In the genomic region with DNA sequence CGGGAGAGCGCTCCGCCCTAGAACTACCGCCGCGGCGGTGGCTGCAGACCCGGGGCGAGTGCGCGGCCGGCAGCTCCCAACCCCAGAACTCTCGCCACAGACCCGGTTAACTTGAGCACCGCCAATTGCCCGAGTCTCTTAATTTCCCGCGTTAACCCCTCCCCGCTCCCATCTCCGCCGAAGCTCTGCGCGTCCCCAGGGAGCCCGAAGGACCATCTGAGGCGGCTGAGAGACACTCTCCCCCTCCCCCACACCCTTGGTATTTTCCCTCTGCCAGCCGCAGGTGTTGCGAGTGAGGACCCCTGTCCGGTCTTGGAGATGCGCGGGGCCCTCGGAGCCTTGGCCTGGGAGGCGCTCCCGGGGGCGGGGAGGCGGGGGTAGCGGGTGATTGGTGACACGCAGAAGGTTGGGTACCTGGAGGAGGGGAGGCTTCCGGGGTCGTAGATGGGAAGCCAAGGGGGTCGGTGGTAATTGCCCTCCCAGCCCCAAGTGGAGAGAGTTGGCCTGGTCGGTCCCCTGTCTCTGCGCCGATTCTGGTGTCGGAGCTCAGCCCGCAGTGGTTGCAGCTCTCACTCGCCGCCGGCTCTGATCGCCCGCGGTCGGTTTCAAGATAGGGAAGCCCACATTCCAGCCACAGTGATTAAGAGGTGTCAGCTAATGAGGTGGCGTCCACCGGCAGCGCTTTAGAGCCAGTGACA, we compare ENCODE assay signal across 8 cellular contexts. TPM values are rescaled to one million over a fixed set of nuclear protein-coding genes. Genes with fewer than 3 reads are reported as not detected.
DNase-seq lines count a peak whose midpoint lies in the region; ATAC-seq and TF ChIP-seq lines count a peak whose summit lies in the region.

No MANE protein-coding gene starts in this region.

- H3K23ac ChIP-seq in mesendoderm (ENCODE audit: low read length), result no peak overlapping the region

- H2BK15ac ChIP-seq in mesendoderm (replicated peaks; ENCODE audit: low read depth), result no peak overlapping the region

- no peaks in the 10 kb centered on the region for H3K79me2 ChIP-seq in mesendoderm (ENCODE audit: control insufficient read depth, insufficient read depth, low read length)

- no peak overlapping the region for H2BK5ac ChIP-seq in mesendoderm (ENCODE audit: low read length)

- H2AK5ac ChIP-seq in mesendoderm (ENCODE audit: low read length), result no peak overlapping the region

- H3K79me1 ChIP-seq in mesendoderm (ENCODE audit: low read length), result no peaks in the 10 kb centered on the region

- no peak overlapping the region for H3K4ac ChIP-seq in mesendoderm (ENCODE audit: low read depth, low read length)

- TF ChIP-seq CTCF in RWPE2 (IDR thresholded peaks at IDR 0.05; ENCODE audit: poor library complexity, severe bottlenecking), result no peak
- TF ChIP-seq CTCF in coronary artery (IDR thresholded peaks at IDR 0.05), result no peak
- TF ChIP-seq CTCF in testis (IDR thresholded peaks at IDR 0.05), result no peak

- H3K9me3 ChIP-seq in RWPE2 (ENCODE audit: severe bottlenecking) (no peaks in the 10 kb centered on the region), testis (no peaks in the 10 kb centered on the region)

- DNase-seq in H7 (peak; percentile 76), RWPE2 (ENCODE audit: low spot score) (no peak), coronary artery (ENCODE audit: low spot score) (no peak), mesendoderm (peak; percentile 80), testis (peak; percentile 30), HK-2 (ENCODE audit: unreplicated experiment) (no peak), EL (no peak), NCI-H2029 treated with DMSO at 0.1 percent for 48 hours (lab: John Stamatoyannopoulos, UW) (no peak)

- H3K36me3 ChIP-seq in H7 (replicated peaks; ENCODE audit: control insufficient read depth, insufficient read depth, low read length) (no peaks in the 10 kb centered on the region), RWPE2 (ENCODE audit: low read depth) (no peaks in the 10 kb centered on the region), mesendoderm (ENCODE audit: control insufficient read depth, insufficient read depth, low read length) (no peaks in the 10 kb centered on the region), testis (ENCODE audit: low read depth, missing control alignments) (no peaks in the 10 kb centered on the region)

- WGBS in mesendoderm (ENCODE audit: extremely low coverage, insufficient coverage, low lambda C conversion rate), result no CpG with 5 or more reads among the region's 55 CpGs
- 3 to 4% methylated on average over 21 to 55 of the region's 55 CpGs for WGBS in testis, 2 donors

- no peak overlapping the region for H3K56ac ChIP-seq in mesendoderm (ENCODE audit: low read length)

- no peak for TF ChIP-seq POLR2A in testis (IDR thresholded peaks at IDR 0.05)

- no peak overlapping the region for H2BK120ac ChIP-seq in mesendoderm (ENCODE audit: low read depth, low read length)

- H3K4me2 ChIP-seq in mesendoderm (ENCODE audit: low read length), result peak overlapping the region; percentile 54

- no peak overlapping the region for H4K8ac ChIP-seq in mesendoderm (ENCODE audit: low read depth, low read length)

- peak overlapping the region; percentile 44 for H3K4me3 ChIP-seq in H7 (ENCODE audit: insufficient read depth, low read depth, low read length)
- peak overlapping the region; percentile 22 for H3K4me3 ChIP-seq in RWPE2 (ENCODE audit: severe bottlenecking)
- H3K4me3 ChIP-seq in coronary artery, result peak overlapping the region; percentile 73
- no peak overlapping the region for H3K4me3 ChIP-seq in mesendoderm (ENCODE audit: low read length)
- H3K4me3 ChIP-seq in testis, result peak overlapping the region; percentile 40 to 55

- no peak overlapping the region for H3K9ac ChIP-seq in mesendoderm (ENCODE audit: low read length)

- no peak overlapping the region for H4K5ac ChIP-seq in mesendoderm (ENCODE audit: low read length)

- H3K27me3 ChIP-seq in H7 (ENCODE audit: control insufficient read depth, insufficient read depth, low read length) (peaks cover 51% of the 10 kb centered on the region), RWPE2 (ENCODE audit: insufficient read depth, poor library complexity, severe bottlenecking) (peaks cover 13% of the 10 kb centered on the region), mesendoderm (ENCODE audit: insufficient read depth, low read length, poor library complexity) (peaks cover 10% of the 10 kb centered on the region), testis (no peaks in the 10 kb centered on the region)

- no peak overlapping the region for H3K27ac ChIP-seq in RWPE2 (ENCODE audit: poor library complexity, severe bottlenecking)
- no peak overlapping the region for H3K27ac ChIP-seq in coronary artery
- no peak overlapping the region for H3K27ac ChIP-seq in mesendoderm (ENCODE audit: low read depth, low read length)
- H3K27ac ChIP-seq in testis, result no peak overlapping the region

- no peak overlapping the region for H3K18ac ChIP-seq in mesendoderm (ENCODE audit: low read length)

- no peaks in the 10 kb centered on the region for H3K4me1 ChIP-seq in RWPE2 (ENCODE audit: insufficient read depth, poor library complexity, severe bottlenecking)
- H3K4me1 ChIP-seq in mesendoderm (ENCODE audit: control insufficient read depth, low read depth, low read length), result no peaks in the 10 kb centered on the region
- peaks cover 7% of the 10 kb centered on the region for H3K4me1 ChIP-seq in testis

- no peak for ATAC-seq in RWPE2 (ENCODE audit: low read depth)

- intact Hi-C loops in testis (cut with DNase I; ENCODE audit: low total_unique reads), result no loop called here

RNA-seq across cellular contexts. Expression of a gene that starts 0.9 kb away (rescaled TPM):
- total RNA-seq in H7 (2014; rRNA removed; shearing (Covaris generic)), result 0.07 and 4.1 TPM in 2 replicates
- 0.84 TPM for polyA plus RNA-seq in mesendoderm (2013, experiment 1 of 2)
- 0.90 TPM for polyA plus RNA-seq in mesendoderm (2013, experiment 2 of 2)
- total RNA-seq in testis, result 10 to 100 TPM; 13.9 to 17.7 TPM
- 13.9 TPM for polyA plus RNA-seq in testis (ENCODE audit: insufficient read depth, low read depth, low replicate concordance)

RNA-seq across cellular contexts. Expression of a gene that starts 28.4 kb away (rescaled TPM):
- total RNA-seq in H7 (2014; rRNA removed; shearing (Covaris generic)), result not detected in 2 replicates
- polyA plus RNA-seq in mesendoderm (2013, experiment 1 of 2), result 0.04 TPM
- not detected for polyA plus RNA-seq in mesendoderm (2013, experiment 2 of 2)
- total RNA-seq in testis, result 10 to 100 TPM; 17.2 to 29.8 TPM
- polyA plus RNA-seq in testis (ENCODE audit: insufficient read depth, low read depth, low replicate concordance), result 64.8 TPM

Comparison
In these comparisons a context has a peak if more than half of its experiments do, and no peak if none do; other contexts are left out.
1. DNase-seq: peak in H7 (single experiment), mesendoderm (single experiment) and testis (single experiment); none in RWPE2 (single experiment), coronary artery (single experiment), HK-2 (single experiment), EL (single experiment) and NCI-H2029 treated with DMSO at 0.1 percent for 48 hours (single experiment).
2. RNA of a gene that starts 28.4 kb away (total RNA-seq): 17.2 to 29.8 TPM in testis; not detected in H7; every median in the first group is over 10 times any median in the second.